12 cellular contexts compared by ENCODE assay signal in genomic region chr9:113738898-113739604, GRCh38.
DNase-seq lines count a peak whose midpoint lies in the region; ATAC-seq and TF ChIP-seq lines count a peak whose summit lies in the region.
"Had no signal": no experiment of that assay in that cellular context is flagged by ENCODE, and none has a peak within 500 bp of the region (broad histone marks: within the 10 kb centered on the region; RNA-seq: fewer than 3 reads in every experiment).

No MANE protein-coding gene starts in this region.

- H3K27ac Mint-ChIP-seq in WTC11 (0 out of 2 replicates have a peak overlapping the region, but pooled peaks have one; percentile 6), memory B cell (peak overlapping the region; percentile 48), MCF 10A (ENCODE audit: low read depth, unreplicated experiment) (no peak overlapping the region)
- H3K27ac Mint-ChIP-seq: brain had no signal

- POLR2A ChIA-PET in WTC11 (lab: Charles Lee) (no interaction called here), MCF 10A (lab: Yijun Ruan, JAX) (no interaction called here)

- ATAC-seq in WTC11 (peak; percentile 67), memory B cell (ENCODE audit: low read depth) (peak; percentile 60)
- ATAC-seq: heart right ventricle had no signal

- DNase-seq in NCI-H748 (lab: John Stamatoyannopoulos, UW; ENCODE audit: unreplicated experiment): peak; percentile 49
- DNase-seq in NCI-H748 treated with DMSO at 0.1 percent for 48 hours (lab: John Stamatoyannopoulos, UW): no peak
- peak; percentile 27 for DNase-seq in HT-29 (ENCODE audit: low spot score)
- no peak for DNase-seq in WTC11 (ENCODE audit: low spot score)
- DNase-seq in memory B cell (ENCODE audit: low spot score in 2 of 2): peak in 1 of 2 donors; percentile 23
- DNase-seq in MCF 10A (ENCODE audit: unreplicated experiment): no peak
- DNase-seq in effector CD4-positive, alpha-beta T cell: no peak
- no peak for DNase-seq in NCI-H446 (lab: John Stamatoyannopoulos, UW)
- DNase-seq: heart right ventricle, NCI-H226, ovary had no signal

- H3K4me1 Mint-ChIP-seq in WTC11: peaks cover 34% of the 10 kb centered on the region
- peaks cover 4% of the 10 kb centered on the region for H3K4me1 Mint-ChIP-seq in memory B cell
- H3K4me1 Mint-ChIP-seq in MCF 10A (ENCODE audit: insufficient read depth, unreplicated experiment): peaks cover 6% of the 10 kb centered on the region

- H3K4me3 Mint-ChIP-seq in WTC11 (no peak overlapping the region), memory B cell (no peak overlapping the region), MCF 10A (ENCODE audit: unreplicated experiment) (no peak overlapping the region)
- H3K4me3 Mint-ChIP-seq: brain had no signal

- H3K9me3 Mint-ChIP-seq in WTC11 (peaks cover 15% of the 10 kb centered on the region), memory B cell (peaks cover 8% of the 10 kb centered on the region), MCF 10A (ENCODE audit: unreplicated experiment) (no peaks in the 10 kb centered on the region)

- peaks cover 7% of the 10 kb centered on the region for H3K36me3 Mint-ChIP-seq in WTC11
- peaks cover 9% of the 10 kb centered on the region for H3K36me3 Mint-ChIP-seq in memory B cell
- H3K36me3 Mint-ChIP-seq in MCF 10A (ENCODE audit: insufficient read depth, unreplicated experiment): no peaks in the 10 kb centered on the region
- H3K36me3 Mint-ChIP-seq: brain had no signal

- TF ChIP-seq CTCF in WTC11 (IDR thresholded peaks at IDR 0.05) (no peak), MCF 10A (IDR thresholded peaks at IDR 0.05; ENCODE audit: unreplicated experiment) (no peak)

- no TSS peak for BruUV-seq in MCF 10A (replicated peaks; lab: Mats Ljungman, UMichigan)

- peaks cover 6% of the 10 kb centered on the region; the same call in 1 of the 2 replicates for H3K27me3 Mint-ChIP-seq in WTC11 (ENCODE audit: low read depth)
- H3K27me3 Mint-ChIP-seq in memory B cell: peaks cover 23% of the 10 kb centered on the region
- H3K27me3 Mint-ChIP-seq in MCF 10A (ENCODE audit: insufficient read depth, unreplicated experiment): peaks cover 12% of the 10 kb centered on the region

- intact Hi-C loops in MCF 10A (cut with micrococcal nuclease): loop anchor here (5.0 kb wide), 1 partner anchor 68 kb away; no protein-coding TSS in a partner anchor

- CTCF ChIA-PET in WTC11 (lab: Charles Lee): interaction anchor here (1.1 to 3.0 kb wide), 6 partner anchors 16 to 308 kb away, joined by 3 to 15 read pairs (median 10); partner anchors contain the start of gene ZNF618
- CTCF ChIA-PET in MCF 10A (lab: Yijun Ruan, JAX): interaction anchor here (0.6 to 0.7 kb wide), 3 partner anchors 14 to 297 kb away, joined by 3 to 4 read pairs (median 3); no protein-coding TSS in a partner anchor

TF ChIP-seq in WTC11, 78 proteins besides CTCF, POLR2A, EP300 and RAD21:
- TF ChIP-seq ATF6 (CRISPR knock-in tag; IDR thresholded peaks at IDR 0.05) (no peak), RELA (CRISPR knock-in tag; IDR thresholded peaks at IDR 0.05; ENCODE audit: borderline replicate concordance) (no peak), SMAD3 (CRISPR knock-in tag; IDR thresholded peaks at IDR 0.05; ENCODE audit: borderline replicate concordance) (no peak), ZNF263 (CRISPR knock-in tag; IDR thresholded peaks at IDR 0.05; ENCODE audit: low read depth) (no peak), HMGA2 (CRISPR knock-in tag; IDR thresholded peaks at IDR 0.05) (no peak), RORB (CRISPR knock-in tag; IDR thresholded peaks at IDR 0.05) (no peak), ZNF396 (CRISPR knock-in tag; IDR thresholded peaks at IDR 0.05; ENCODE audit: borderline replicate concordance) (no peak), PRDM15 (CRISPR knock-in tag; IDR thresholded peaks at IDR 0.05) (0 out of 2 replicates have a peak, but pooled peaks have one; percentile 26), ATF2 (CRISPR knock-in tag; IDR thresholded peaks at IDR 0.05; ENCODE audit: borderline replicate concordance, low read depth) (no peak), FOXP1 (CRISPR knock-in tag; IDR thresholded peaks at IDR 0.05; ENCODE audit: borderline replicate concordance) (no peak), GTF2I (CRISPR knock-in tag; conservative IDR thresholded peaks at IDR 0.05) (peak; percentile 89)

Comparison
In these comparisons a context has a peak if more than half of its experiments do, and no peak if none do; other contexts are left out.
1. DNase-seq: peak in NCI-H748 (single experiment) and HT-29 (single experiment); none in NCI-H748 treated with DMSO at 0.1 percent for 48 hours (single experiment), WTC11 (single experiment), MCF 10A (single experiment), effector CD4-positive, alpha-beta T cell (single experiment) and NCI-H446 (0 of 2).